Comparison of ENCODE assay signal across 22 cellular contexts in the genomic region with DNA sequence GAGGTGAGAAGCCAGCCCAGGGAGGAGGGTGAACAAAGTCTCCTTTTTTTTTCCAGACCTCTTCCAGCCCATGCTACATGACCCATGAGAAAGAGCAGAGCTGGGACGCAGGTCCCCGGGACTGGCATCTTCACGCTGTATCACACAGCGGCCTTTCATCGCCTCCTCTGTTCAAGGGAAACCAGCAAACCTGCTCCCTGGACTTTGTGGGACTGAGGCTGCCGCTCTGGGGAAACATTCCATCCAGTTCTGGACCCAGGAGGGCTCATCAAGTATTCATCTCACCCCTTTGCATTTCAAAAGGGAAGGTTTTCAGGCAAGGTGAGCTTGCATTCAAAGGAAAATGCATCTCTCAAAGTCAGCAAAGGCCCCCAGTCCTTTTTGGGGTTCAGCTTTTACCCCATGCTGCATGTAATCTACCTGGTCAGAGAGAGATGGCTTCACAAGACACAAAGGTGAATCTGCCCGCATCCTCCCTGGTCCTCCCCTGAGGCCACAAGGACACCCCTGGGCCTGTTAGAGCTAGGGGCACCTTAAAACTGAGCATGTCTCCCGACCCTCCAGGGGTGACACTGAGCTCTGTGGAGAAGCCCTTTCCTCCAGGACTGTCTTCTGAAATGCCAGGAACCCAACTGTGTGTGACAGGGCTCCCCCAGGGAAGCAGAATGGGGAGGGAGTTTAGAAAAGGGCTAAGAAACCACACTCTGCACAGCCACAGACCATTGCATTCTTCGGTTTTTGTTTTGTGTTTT. TPM values are rescaled to one million over a fixed set of nuclear protein-coding genes. Genes with fewer than 3 reads are reported as not detected.
DNase-seq lines count a peak whose midpoint lies in the region; ATAC-seq, FAIRE-seq and TF ChIP-seq lines count a peak whose summit lies in the region.
"Had no signal": no experiment of that assay in that cellular context is flagged by ENCODE, and none has a peak within 500 bp of the region (broad histone marks: within the 10 kb centered on the region; RNA-seq: fewer than 3 reads in every experiment).

No MANE protein-coding gene starts in this region.

- no peak for ATAC-seq in Right ventricle myocardium inferior
- ATAC-seq in left cardiac atrium = no peak
- ATAC-seq in HG03439 (IDR thresholded peaks at IDR 0.05; ENCODE audit: unreplicated experiment) = no peak

- H2BK5ac ChIP-seq in H9 (ENCODE audit: insufficient read length, low read length) (no peak overlapping the region), mesenchymal stem cell (ENCODE audit: low read depth, low read length, poor library complexity, severe bottlenecking) (no peak overlapping the region)

- H2AK5ac ChIP-seq in H9 (ENCODE audit: insufficient read length, low read length) (no peak overlapping the region), mesenchymal stem cell (ENCODE audit: low read length, severe bottlenecking) (no peak overlapping the region)

- H3K4me1 ChIP-seq in H9 (ENCODE audit: insufficient read depth, low read length) (peaks cover 5% of the 10 kb centered on the region), endodermal cell (ENCODE audit: control insufficient read depth, insufficient read depth, low read length) (no peaks in the 10 kb centered on the region), mesenchymal stem cell (ENCODE audit: control insufficient read depth, insufficient read depth, low read depth, low read length) (no peaks in the 10 kb centered on the region), spleen (no peaks in the 10 kb centered on the region)

- FAIRE-seq in H54 (lab: Jason Lieb, UNC) = no peak
- FAIRE-seq: G401.6 had no signal

- H3K4me3 Mint-ChIP-seq in H9 = peak overlapping the region; percentile 17 to 36; a peak in 2 of 5 replicates
- no peak overlapping the region for H3K4me3 Mint-ChIP-seq in endodermal cell
- H3K4me3 Mint-ChIP-seq: IgD-negative memory B cell had no signal

- no peaks in the 10 kb centered on the region for H3K79me2 ChIP-seq in H9 (ENCODE audit: insufficient read depth, low read length)

- H3K9me3 Mint-ChIP-seq in H9 (peaks cover 28 to 34% of the 10 kb centered on the region in 2 experiments), endodermal cell (peaks cover 30% of the 10 kb centered on the region)

- H4K91ac ChIP-seq in H9 (ENCODE audit: insufficient read length, low read depth, low read length) (no peak overlapping the region), mesenchymal stem cell (ENCODE audit: low read length) (peak overlapping the region; percentile 76)

- H4K5ac ChIP-seq in H9 (ENCODE audit: insufficient read length, low read depth, low read length) = no peak overlapping the region

- H3K14ac ChIP-seq in H9 (ENCODE audit: insufficient read depth, low read length) (no peak overlapping the region), mesenchymal stem cell (ENCODE audit: low read length in 2 of 2) (no peak overlapping the region)

- no peak overlapping the region for H3K18ac ChIP-seq in H9 (ENCODE audit: insufficient read length, low read depth, low read length)
- H3K18ac ChIP-seq in mesenchymal stem cell (ENCODE audit: low read depth in 1 of 2, low read length in 2 of 2) = no peak overlapping the region

- intact Hi-C loops in Right ventricle myocardium inferior (cut with DNase I) = no loop called here
- intact Hi-C loops in left cardiac atrium (cut with DNase I) = no loop called here
- intact Hi-C loops in spleen (cut with DNase I; ENCODE audit: low total_unique reads) = no loop called here

- no peaks in the 10 kb centered on the region for H3K36me3 ChIP-seq in endodermal cell (ENCODE audit: control insufficient read depth, insufficient read depth, low read length)
- H3K36me3 ChIP-seq in mesenchymal stem cell (ENCODE audit: control insufficient read depth in 1 of 2, insufficient read depth in 2 of 2, low read depth in 1 of 2, low read length in 2 of 2) = no peaks in the 10 kb centered on the region
- H3K36me3 ChIP-seq in spleen = no peaks in the 10 kb centered on the region
- H3K36me3 ChIP-seq: MG63, SJCRH30 had no signal

- H3K36me3 Mint-ChIP-seq in H9 (ENCODE audit: insufficient read depth in 1 of 3, low read depth in 3 of 3) (peaks cover 22 to 27% (median 23%) of the 10 kb centered on the region in 3 experiments), endodermal cell (ENCODE audit: low read depth) (peaks cover 4% of the 10 kb centered on the region)
- H3K36me3 Mint-ChIP-seq: IgD-negative memory B cell had no signal

- H3K4me2 ChIP-seq in H9 (ENCODE audit: insufficient read depth, insufficient read length, low read length) (no peak overlapping the region), mesenchymal stem cell (ENCODE audit: low read length, poor library complexity, severe bottlenecking) (no peak overlapping the region)
- H3K4me2 ChIP-seq: PC-9 had no signal

- H3T11ph ChIP-seq in H9 (ENCODE audit: low read length) = no peak overlapping the region

- no peaks in the 10 kb centered on the region; the same call in 1 of the 2 replicates for H3K27me3 ChIP-seq in H9 (ENCODE audit: insufficient read depth, low read length)
- H3K27me3 ChIP-seq in endodermal cell (ENCODE audit: control insufficient read depth, insufficient read depth, low read length, poor library complexity, severe bottlenecking) = no peaks in the 10 kb centered on the region
- H3K27me3 ChIP-seq in mesenchymal stem cell (ENCODE audit: control insufficient read depth in 1 of 2, insufficient read depth in 1 of 2, low read length in 2 of 2) = peaks cover 23 to 63% of the 10 kb centered on the region in 2 experiments
- H3K27me3 ChIP-seq in spleen (replicated peaks in 1 of 7) = peaks cover 0 to 13% (median 0%) of the 10 kb centered on the region in 7 donors
- H3K27me3 ChIP-seq: MG63, SJCRH30 had no signal

- H3K23ac ChIP-seq in H9 (ENCODE audit: insufficient read length, low read depth, low read length) (no peak overlapping the region), mesenchymal stem cell (ENCODE audit: low read length in 2 of 2) (no peak overlapping the region)

- no peak overlapping the region for H3K4ac ChIP-seq in H9 (ENCODE audit: low read depth, low read length)
- no peak overlapping the region for H3K4ac ChIP-seq in mesenchymal stem cell (ENCODE audit: low read depth in 1 of 2, low read length in 2 of 2)

- no peaks in the 10 kb centered on the region for H3K23me2 ChIP-seq in H9 (ENCODE audit: insufficient read length, low read depth, low read length, poor library complexity, severe bottlenecking)

- no peaks in the 10 kb centered on the region for H3K79me1 ChIP-seq in H9 (ENCODE audit: insufficient read depth, low read depth, low read length, poor library complexity, severe bottlenecking)
- no peaks in the 10 kb centered on the region for H3K79me1 ChIP-seq in mesenchymal stem cell (replicated peaks; ENCODE audit: low read length, poor library complexity, severe bottlenecking)

- H2BK20ac ChIP-seq in H9 (ENCODE audit: low read depth, low read length, poor library complexity, severe bottlenecking) = no peak overlapping the region

- H3K27ac Mint-ChIP-seq in H9 (peak overlapping the region in 2 of 3 experiments; percentile 77 to 87; a peak in 4 of 7 replicates), endodermal cell (no peak overlapping the region)
- H3K27ac Mint-ChIP-seq: IgD-negative memory B cell had no signal

- H3K27me3 Mint-ChIP-seq in H9 (ENCODE audit: low read depth) = peaks cover 16% of the 10 kb centered on the region; the same call in 1 of the 2 replicates
- H3K27me3 Mint-ChIP-seq in endodermal cell (ENCODE audit: insufficient read depth) = no peaks in the 10 kb centered on the region
- H3K27me3 Mint-ChIP-seq: IgD-negative memory B cell had no signal

- H3K4me3 ChIP-seq in endodermal cell (ENCODE audit: low read length) (no peak overlapping the region), mesenchymal stem cell (ENCODE audit: insufficient read depth in 1 of 2, low read depth in 1 of 2, low read length in 2 of 2) (no peak overlapping the region), spleen (no peak overlapping the region)
- H3K4me3 ChIP-seq: MG63, PC-9, SJCRH30 had no signal

- no peak overlapping the region for H2BK15ac ChIP-seq in H9 (ENCODE audit: low read depth, low read length)
- no peak overlapping the region for H2BK15ac ChIP-seq in mesenchymal stem cell (ENCODE audit: low read depth, poor library complexity, severe bottlenecking)

- H4K8ac ChIP-seq in H9 (replicated peaks; ENCODE audit: insufficient read length, low read depth, low read length) = no peak overlapping the region
- no peak overlapping the region for H4K8ac ChIP-seq in mesenchymal stem cell (ENCODE audit: low read length)

- H3K4me1 Mint-ChIP-seq in H9 (peaks cover 28% of the 10 kb centered on the region in 2 experiments), endodermal cell (peaks cover 7% of the 10 kb centered on the region)
- H3K4me1 Mint-ChIP-seq: IgD-negative memory B cell had no signal

- H3K27ac ChIP-seq in H9 (ENCODE audit: insufficient read length, low read depth, low read length) = no peak overlapping the region
- H3K27ac ChIP-seq in endodermal cell (ENCODE audit: low read depth, low read length) = no peak overlapping the region
- H3K27ac ChIP-seq in mesenchymal stem cell (ENCODE audit: low read length, poor library complexity, severe bottlenecking) = no peak overlapping the region
- no peak overlapping the region for H3K27ac ChIP-seq in spleen
- H3K27ac ChIP-seq: 22Rv1, PC-9, RWPE1 had no signal

- WGBS in H9 (ENCODE audit: extremely low coverage, insufficient read length, low lambda C conversion rate) = no CpG with 5 or more reads among the region's 9 CpGs
- 77 to 81% methylated on average over 7 to 8 of the region's 9 CpGs for WGBS in endodermal cell (ENCODE audit: insufficient coverage in 1 of 2, insufficient read length in 1 of 2), 2 experiments
- 79% methylated on average over 8 of the region's 9 CpGs for WGBS in mesenchymal stem cell
- WGBS in spleen, 5 donors = 84 to 92% (median 91%) methylated on average over 8 to 9 of the region's 9 CpGs

- H3K9ac ChIP-seq in H9 (ENCODE audit: extremely low read depth, insufficient read length, low read length) = no peak overlapping the region
- no peak overlapping the region for H3K9ac ChIP-seq in endodermal cell (ENCODE audit: extremely low read depth, low read length, poor library complexity, severe bottlenecking)
- H3K9ac ChIP-seq in mesenchymal stem cell (ENCODE audit: low read length) = no peak overlapping the region

- H3K9me3 ChIP-seq in H9 (ENCODE audit: control insufficient read depth, low read depth, low read length) = peaks cover 25% of the 10 kb centered on the region
- H3K9me3 ChIP-seq in endodermal cell (ENCODE audit: control insufficient read depth, low read length) = peaks cover 27% of the 10 kb centered on the region
- peaks cover 16% of the 10 kb centered on the region for H3K9me3 ChIP-seq in mesenchymal stem cell (ENCODE audit: control insufficient read depth, low read length)
- peaks cover 0 to 27% (median 20%) of the 10 kb centered on the region in 8 donors for H3K9me3 ChIP-seq in spleen
- H3K9me3 ChIP-seq: MG63 had no signal

- TF ChIP-seq CTCF in H9 (conservative IDR thresholded peaks at IDR 0.05) (no peak), endodermal cell (conservative IDR thresholded peaks at IDR 0.05) (no peak), spleen (IDR thresholded peaks at IDR 0.05 in 8 of 11, conservative IDR thresholded peaks at IDR 0.05 in 3 of 11) (no peak)

- no peak overlapping the region for H3K56ac ChIP-seq in H9 (ENCODE audit: insufficient read length, low read depth, low read length)

- TF ChIP-seq POLR2A in spleen (IDR thresholded peaks at IDR 0.05) (no peak), H54 (IDR thresholded peaks at IDR 0.05; ENCODE audit: low read depth, low read length) (no peak)

- no peak overlapping the region for H2BK12ac ChIP-seq in H9 (ENCODE audit: insufficient read length, low read depth, low read length)
- H2BK12ac ChIP-seq in mesenchymal stem cell (ENCODE audit: low read length in 2 of 2) = no peak overlapping the region

- no peak overlapping the region for H2BK120ac ChIP-seq in H9 (ENCODE audit: low read depth, low read length, poor library complexity, severe bottlenecking)
- H2BK120ac ChIP-seq in mesenchymal stem cell (ENCODE audit: low read depth, low read length) = no peak overlapping the region

- no peaks in the 10 kb centered on the region for H4K20me1 ChIP-seq in H9 (ENCODE audit: control insufficient read depth, insufficient read depth, insufficient read length)

- H2AFZ ChIP-seq in H9 (ENCODE audit: low read length) (no peak overlapping the region), mesenchymal stem cell (ENCODE audit: low read depth, low read length) (no peak overlapping the region)
- H2AFZ ChIP-seq: PC-9 had no signal

- peak; percentile 60 for DNase-seq in Right ventricle myocardium inferior (ENCODE audit: missing footprints)
- DNase-seq in left cardiac atrium = no peak
- DNase-seq in H9 = peak; percentile 47
- peak; percentile 64 for DNase-seq in endodermal cell
- no peak for DNase-seq in mesenchymal stem cell
- DNase-seq in spleen = no peak
- no peak for DNase-seq in H54 (ENCODE audit: insufficient read length, low spot score)
- DNase-seq: DND-41, Karpas-422, MG63, NCI-H1048, NCI-H1436, NCI-H1930, NCI-H345, NCI-H524 treated with DMSO at 0.1 percent for 48 hours, PC-9, SJCRH30 had no signal

RNA-seq across cellular contexts. Expression of a gene that starts 21.2 kb away (rescaled TPM):
- 34.8 TPM for total RNA-seq in Right ventricle myocardium inferior
- total RNA-seq in left cardiac atrium = 10 to 100 TPM; 24.7 to 26.3 TPM
- total RNA-seq in H9 (2021) = 0.52 TPM in 1 of 2 replicates, not detected in the other
- total RNA-seq in endodermal cell = 10 to 100 TPM in 1 of 2 donors, 1 to 10 TPM in 1; 5.3 to 15.3 TPM
- polyA plus RNA-seq in endodermal cell (2013, experiment 1 of 2) = 5.6 TPM
- polyA plus RNA-seq in endodermal cell (2013, experiment 2 of 2) = 2.9 TPM
- 0.12 TPM for polyA plus RNA-seq in mesenchymal stem cell (2013, experiment 1 of 2)
- 0.01 TPM for polyA plus RNA-seq in mesenchymal stem cell (2013, experiment 2 of 2)
- total RNA-seq in spleen = 100 to 1,000 TPM in 5 of 7 donors, 10 to 100 TPM in 2; 86.5 to 282 (median 174) TPM
- polyA plus RNA-seq in spleen = 100 to 1,000 TPM in 2 of 3 donors, 10 to 100 TPM in 1; 86.6 to 763 (median 435) TPM
- total RNA-seq: PC-9 had no signal
- polyA plus RNA-seq: IgD-negative memory B cell had no signal

Comparison
In these comparisons a context has a peak if more than half of its experiments do, and no peak if none do; other contexts are left out.
1. DNase-seq: peak in Right ventricle myocardium inferior (single experiment), H9 (single experiment) and endodermal cell (single experiment); none in left cardiac atrium (single experiment), mesenchymal stem cell (single experiment), spleen (single experiment) and H54 (single experiment).